In the genomic region with DNA sequence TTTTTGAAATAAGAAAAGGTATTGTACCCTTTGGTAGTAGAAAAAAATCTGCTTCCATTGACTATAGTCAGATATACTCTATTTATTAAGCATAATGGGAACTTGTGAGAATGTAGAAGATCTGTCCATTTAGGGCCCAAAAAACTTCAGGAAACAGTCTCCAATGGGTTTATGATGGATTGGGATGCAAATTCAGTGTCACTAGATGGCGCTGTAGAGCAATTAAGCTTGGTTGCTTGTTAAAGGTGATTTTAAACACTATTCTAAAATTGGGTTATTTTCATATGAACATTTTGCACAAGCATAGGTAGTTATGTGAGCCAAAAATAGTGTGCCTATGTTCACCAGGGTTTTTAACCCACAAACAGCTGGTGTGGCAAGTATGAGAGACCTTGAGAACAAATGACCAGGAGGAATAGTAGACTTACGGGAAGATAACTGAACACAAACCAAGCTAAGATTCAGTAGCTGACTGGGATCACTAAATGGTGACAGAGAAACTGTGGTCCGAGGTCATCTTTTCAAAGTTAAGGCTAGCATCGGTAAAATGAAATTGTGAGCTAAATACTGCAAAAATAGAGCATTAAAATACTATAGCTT, we compare ENCODE assay signal across 8 cellular contexts.
A peak's percentile ranks its signal among the peaks of the same experiment; 100 is the strongest.
DNase-seq lines count a peak whose midpoint lies in the region; ATAC-seq and TF ChIP-seq lines count a peak whose summit lies in the region.

No MANE protein-coding gene starts in this region.

- no peaks in the 10 kb centered on the region for H3K27me3 ChIP-seq in MM.1S (replicated peaks; ENCODE audit: insufficient read depth, low read length)
- no peaks in the 10 kb centered on the region for H3K27me3 ChIP-seq in thyroid gland

- no peak for TF ChIP-seq POLR2A in thyroid gland (IDR thresholded peaks at IDR 0.05)

- TF ChIP-seq CTCF in MM.1S (IDR thresholded peaks at IDR 0.05; ENCODE audit: low read length): peak; percentile 86
- peak in 5 of 6 experiments; percentile 40 to 64 (median 50) for TF ChIP-seq CTCF in thyroid gland (IDR thresholded peaks at IDR 0.05)

- H3K4me3 Mint-ChIP-seq in stimulated activated naive CD8-positive, alpha-beta T cell treated with anti-CD3 and anti-CD28 coated beads, Interleukin-15, amount 100 ng/mL, for 72 hours: no peak overlapping the region

- H3F3A ChIP-seq in MM.1S (ENCODE audit: insufficient read depth, low read length): peaks cover 18% of the 10 kb centered on the region

- no peak overlapping the region for H3K27ac Mint-ChIP-seq in stimulated activated naive CD8-positive, alpha-beta T cell treated with anti-CD3 and anti-CD28 coated beads, Interleukin-15, amount 100 ng/mL, for 72 hours

- H3K4me1 ChIP-seq in MM.1S (ENCODE audit: low read length) (peaks cover 19% of the 10 kb centered on the region), thyroid gland (no peaks in the 10 kb centered on the region)

- WGBS in thyroid gland, 2 donors: 55 to 57% methylated on average over 4 of the region's 4 CpGs

- no peaks in the 10 kb centered on the region for H3K9me3 ChIP-seq in MM.1S (replicated peaks; ENCODE audit: insufficient read depth, low read length)
- no peaks in the 10 kb centered on the region for H3K9me3 ChIP-seq in thyroid gland

- H3K9me3 Mint-ChIP-seq in stimulated activated naive CD8-positive, alpha-beta T cell treated with anti-CD3 and anti-CD28 coated beads, Interleukin-15, amount 100 ng/mL, for 72 hours: no peaks in the 10 kb centered on the region

- peak; percentile 34 for DNase-seq in stimulated activated naive CD8-positive, alpha-beta T cell treated with anti-CD3 and anti-CD28 coated beads, Interleukin-15, Interleukin-2, amounts not matched to agents 100 U/mL and 50 U/mL, for 24 hours
- no peak for DNase-seq in stimulated activated naive CD8-positive, alpha-beta T cell treated with anti-CD3 and anti-CD28 coated beads, Interleukin-15, amount 100 ng/mL, for 72 hours
- DNase-seq in MM.1S: peak; percentile 35
- peak; percentile 8 to 35 for DNase-seq in activated CD4-positive, alpha-beta T cell treated with anti-CD3 and anti-CD28 coated beads, Interleukin-2, amount 50 U/mL, for 48 hours
- DNase-seq in iPS-NIHi11 (ENCODE audit: low spot score): peak; percentile 46
- peak; percentile 6 to 24 for DNase-seq in thyroid gland
- DNase-seq in activated effector memory CD4-positive, alpha-beta T cell treated with Interleukin-2 at 50 U/mL for 16 hours: no peak

- H3K4me2 ChIP-seq in MM.1S (ENCODE audit: low read depth, low read length): no peak overlapping the region

- H3K79me2 ChIP-seq in MM.1S (ENCODE audit: low read length): no peaks in the 10 kb centered on the region

- H3K9me2 ChIP-seq in MM.1S (replicated peaks; ENCODE audit: insufficient read depth, low read length): no peaks in the 10 kb centered on the region

- no peak for ATAC-seq in stimulated activated naive CD8-positive, alpha-beta T cell treated with anti-CD3 and anti-CD28 coated beads, Interleukin-15, Interleukin-2, amounts not matched to agents 100 U/mL and 50 U/mL, for 24 hours
- no peak for ATAC-seq in stimulated activated naive CD8-positive, alpha-beta T cell treated with anti-CD3 and anti-CD28 coated beads, Interleukin-15, amount 100 ng/mL, for 72 hours
- ATAC-seq in HG03095 (IDR thresholded peaks at IDR 0.05; ENCODE audit: unreplicated experiment): no peak

- no peak overlapping the region for H3K27ac ChIP-seq in MM.1S (ENCODE audit: low read length)
- no peak overlapping the region for H3K27ac ChIP-seq in thyroid gland

- no peaks in the 10 kb centered on the region for H4K20me1 ChIP-seq in MM.1S (ENCODE audit: insufficient read depth, low read length)

- H3K27me3 Mint-ChIP-seq in stimulated activated naive CD8-positive, alpha-beta T cell treated with anti-CD3 and anti-CD28 coated beads, Interleukin-15, amount 100 ng/mL, for 72 hours: peaks cover 6% of the 10 kb centered on the region

- H2AFZ ChIP-seq in MM.1S (ENCODE audit: low read length): no peak overlapping the region

- intact Hi-C loops in thyroid gland (cut with DNase I): no loop called here

- H3K36me3 ChIP-seq in MM.1S (replicated peaks; ENCODE audit: insufficient read depth, low read length) (no peaks in the 10 kb centered on the region), thyroid gland (no peaks in the 10 kb centered on the region)

- H3K4me1 Mint-ChIP-seq in stimulated activated naive CD8-positive, alpha-beta T cell treated with anti-CD3 and anti-CD28 coated beads, Interleukin-15, amount 100 ng/mL, for 72 hours: no peaks in the 10 kb centered on the region

- no peak overlapping the region for H3K9ac ChIP-seq in MM.1S (ENCODE audit: low read length)

- H3K4me3 ChIP-seq in MM.1S (ENCODE audit: low read length) (no peak overlapping the region), thyroid gland (replicated peaks in 1 of 3) (no peak overlapping the region)

Comparison
In these comparisons a context has a peak if more than half of its experiments do, and no peak if none do; other contexts are left out.
1. DNase-seq: peak in stimulated activated naive CD8-positive, alpha-beta T cell treated with anti-CD3 and anti-CD28 coated beads, Interleukin-15, Interleukin-2, amounts not matched to agents 100 U/mL and 50 U/mL, for 24 hours (single experiment), MM.1S (single experiment), activated CD4-positive, alpha-beta T cell treated with anti-CD3 and anti-CD28 coated beads, Interleukin-2, amount 50 U/mL, for 48 hours (2 of 2), iPS-NIHi11 (single experiment) and thyroid gland (2 of 2); none in stimulated activated naive CD8-positive, alpha-beta T cell treated with anti-CD3 and anti-CD28 coated beads, Interleukin-15, amount 100 ng/mL, for 72 hours (0 of 2) and activated effector memory CD4-positive, alpha-beta T cell treated with Interleukin-2 at 50 U/mL for 16 hours (single experiment).